15 cellular contexts compared by ENCODE assay signal in genomic region chr14:81311816-81312215, GRCh38.
DNase-seq lines count a peak whose midpoint lies in the region; ATAC-seq, FAIRE-seq and TF ChIP-seq lines count a peak whose summit lies in the region.
"Had no signal": no experiment of that assay in that cellular context is flagged by ENCODE, and none has a peak within 500 bp of the region (broad histone marks: within the 10 kb centered on the region; RNA-seq: fewer than 3 reads in every experiment).

No MANE protein-coding gene starts in this region.

- H3K27ac ChIP-seq in H1 (ENCODE audit: low read depth, low read length) (no peak overlapping the region), layer of hippocampus (ENCODE audit: low read depth, low read length) (peak overlapping the region; percentile 13)
- H3K27ac ChIP-seq: uterus had no signal

- H3K4me1 ChIP-seq in H1 (replicated peaks in 1 of 4; ENCODE audit: control insufficient read depth in 3 of 4, insufficient read depth in 4 of 4, low read length in 3 of 4): peaks cover 6 to 29% (median 25%) of the 10 kb centered on the region in 4 experiments; a peak in 6 of 7 replicates
- H3K4me1 ChIP-seq: uterus had no signal

- no peak for TF ChIP-seq EP300 in H1 (IDR thresholded peaks at IDR 0.05; ENCODE audit: borderline replicate concordance in 1 of 2, low read depth in 2 of 2, low read length in 2 of 2)

- H2BK120ac ChIP-seq in H1 (replicated peaks; ENCODE audit: low read depth, low read length): no peak overlapping the region

- FAIRE-seq in H1 (lab: Jason Lieb, UNC): no peak

- no peak overlapping the region; the same call in 1 of the 2 replicates for H2AK5ac ChIP-seq in H1 (ENCODE audit: low read depth, low read length)

- H3K4me3 ChIP-seq in AG10803 (ENCODE audit: low read length): no peak overlapping the region
- no peak overlapping the region for H3K4me3 ChIP-seq in H1 (ENCODE audit: extremely low read depth in 1 of 4, insufficient read depth in 2 of 4, low read depth in 3 of 4, low read length in 4 of 4)
- H3K4me3 ChIP-seq: uterus had no signal

- POLR2A ChIA-PET in H1 (lab: Charles Lee; ENCODE audit: partially characterized antibody): interaction anchor here (1.0 to 1.2 kb wide), 3 partner anchors 13 to 93 kb away, joined by 3 to 4 read pairs (median 4); partner anchors contain the start of gene GTF2A1

- no peak overlapping the region for H4K91ac ChIP-seq in H1 (replicated peaks; ENCODE audit: insufficient read length, low read length)

- H3K23me2 ChIP-seq in H1 (ENCODE audit: low read depth, low read length): no peaks in the 10 kb centered on the region

- TF ChIP-seq CTCF in AG10803 (conservative IDR thresholded peaks at IDR 0.05; ENCODE audit: low read length) (no peak), H1 (IDR thresholded peaks at IDR 0.05; ENCODE audit: control extremely low read depth in 1 of 3, insufficient read depth in 1 of 3, low read depth in 1 of 3, low read length in 3 of 3) (no peak)

- H4K8ac ChIP-seq in H1 (ENCODE audit: extremely low read depth, insufficient read depth, low read length): no peak overlapping the region

- no peak overlapping the region for H3K23ac ChIP-seq in H1 (ENCODE audit: insufficient read length)

- H3K14ac ChIP-seq in H1 (ENCODE audit: insufficient read length): no peak overlapping the region

- H3K4me2 ChIP-seq in H1 (ENCODE audit: insufficient read depth in 1 of 2, low read depth in 2 of 2, low read length in 2 of 2): no peak overlapping the region

- H3K18ac ChIP-seq in H1 (ENCODE audit: extremely low read depth, low read length): peak overlapping the region; percentile 76; the same call in 1 of the 2 replicates

- H3K4ac ChIP-seq in H1 (replicated peaks; ENCODE audit: insufficient read length, low read depth, low read length): no peak overlapping the region

- ATAC-seq in GM19397 (IDR thresholded peaks at IDR 0.05; ENCODE audit: unreplicated experiment): no peak
- no peak for ATAC-seq in GM18520 (IDR thresholded peaks at IDR 0.05; ENCODE audit: unreplicated experiment)
- ATAC-seq: Panc1 had no signal

- no peak overlapping the region for H4K5ac ChIP-seq in H1 (ENCODE audit: insufficient read length, low read depth, low read length)

- no peak overlapping the region for H3K56ac ChIP-seq in H1 (replicated peaks; ENCODE audit: insufficient read length, low read depth, low read length)

- peak; percentile 28 for DNase-seq in AG10803 (ENCODE audit: low read depth)
- DNase-seq in NCI-H2171 (lab: John Stamatoyannopoulos, UW): peak; percentile 18
- no peak for DNase-seq in H1 (ENCODE audit: low read depth in 1 of 2, low spot score in 2 of 2)
- DNase-seq in SIG-M5 treated with dmso at 0.1 percent for 504 hours (lab: John Stamatoyannopoulos, UW; ENCODE audit: unreplicated experiment): no peak
- DNase-seq in NCI-H748 treated with DMSO at 0.1 percent for 48 hours (lab: John Stamatoyannopoulos, UW): no peak
- DNase-seq: activated CD4-positive, alpha-beta T cell treated with anti-CD3 and anti-CD28 coated beads, Interleukin-2, amount 50 U/mL, for 1 hour; activated naive CD4-positive, alpha-beta T cell treated with anti-CD3 and anti-CD28 coated beads, Interleukin-2, amount 50 U/mL, for 16 hours; activated T-cell treated with anti-CD3 and anti-CD28 coated beads, Interleukin-2, amount 50 U/mL, for 1 hour; CD8-positive, alpha-beta memory T cell; right cardiac atrium; uterus had no signal

- no peaks in the 10 kb centered on the region for H4K20me1 ChIP-seq in H1 (replicated peaks in 1 of 2; ENCODE audit: control insufficient read depth in 1 of 2, insufficient read depth in 2 of 2, low read length in 2 of 2)

- no peak overlapping the region for H2AFZ ChIP-seq in H1 (ENCODE audit: low read length)

- CTCF ChIA-PET in H1 (lab: Charles Lee; ENCODE audit: partially characterized antibody): interaction anchor here (0.8 to 1.0 kb wide), 3 partner anchors 11 to 141 kb away, joined by 3 to 4 read pairs (median 3); no protein-coding TSS in a partner anchor

- peak overlapping the region; percentile 45 for H2BK12ac ChIP-seq in H1 (ENCODE audit: low read depth, low read length)

- no peak overlapping the region for H2BK5ac ChIP-seq in H1 (ENCODE audit: low read depth, low read length)

- no peaks in the 10 kb centered on the region for H3K36me3 ChIP-seq in H1 (ENCODE audit: control insufficient read depth in 2 of 4, insufficient read depth in 4 of 4, low read length in 3 of 4)
- H3K36me3 ChIP-seq: uterus had no signal

- TF ChIP-seq RAD21 in H1 (IDR thresholded peaks at IDR 0.05 in 1 of 2, conservative IDR thresholded peaks at IDR 0.05 in 1 of 2; ENCODE audit: low read depth in 2 of 2, low read length in 2 of 2): no peak

- no peak for TF ChIP-seq POLR2A in H1 (IDR thresholded peaks at IDR 0.05; ENCODE audit: control extremely low read depth in 1 of 2, low read depth in 2 of 2, low read length in 2 of 2)

- no peak overlapping the region for H2BK20ac ChIP-seq in H1 (ENCODE audit: low read length)

- H3K79me1 ChIP-seq in H1 (ENCODE audit: low read depth, low read length): no peaks in the 10 kb centered on the region

- H3K9me3 ChIP-seq in H1 (ENCODE audit: insufficient read depth in 2 of 2, low read depth in 1 of 2, low read length in 1 of 2): no peaks in the 10 kb centered on the region
- H3K9me3 ChIP-seq: uterus had no signal

- no peak overlapping the region for H2BK15ac ChIP-seq in H1 (ENCODE audit: low read length)

- 90% methylated on average over 4 of the region's 4 CpGs; no CpG with 5 or more reads in 1 of the 2 experiments for WGBS in H1 (ENCODE audit: extremely low coverage in 1 of 2, insufficient coverage in 1 of 2, insufficient read length in 1 of 2, insufficient replicate concordance in 2 of 2, low coverage in 1 of 2, low lambda C conversion rate in 2 of 2, missing lambda C conversion rate in 1 of 2), 2 experiments

- H3K9ac ChIP-seq in H1 (replicated peaks in 1 of 4; ENCODE audit: extremely low read depth in 1 of 4, low read depth in 3 of 4, low read length in 3 of 4): no peak overlapping the region

- H3K79me2 ChIP-seq in H1 (ENCODE audit: control insufficient read depth in 1 of 2, insufficient read depth in 2 of 2, low read length in 2 of 2): peaks cover 0 to 12% of the 10 kb centered on the region in 2 experiments; a peak in 2 of 4 replicates

- no peaks in the 10 kb centered on the region for H3K27me3 ChIP-seq in H1 (replicated peaks in 1 of 4; ENCODE audit: control insufficient read depth in 3 of 4, extremely low read depth in 1 of 4, insufficient read depth in 3 of 4, low read length in 3 of 4)
- no peaks in the 10 kb centered on the region for H3K27me3 ChIP-seq in layer of hippocampus (ENCODE audit: control insufficient read depth, insufficient read depth, low read length)
- H3K27me3 ChIP-seq: uterus had no signal

TF ChIP-seq in H1, 55 proteins besides CTCF, POLR2A, EP300 and RAD21 (continues in another document):
- TF ChIP-seq SP1 (IDR thresholded peaks at IDR 0.05; ENCODE audit: low read depth, low read length) (no peak), RNF2 (IDR thresholded peaks at IDR 0.05; ENCODE audit: borderline replicate concordance, low read depth, low read length, missing control alignments, poor library complexity, severe bottlenecking) (no peak), SAP30 (IDR thresholded peaks at IDR 0.05; ENCODE audit: insufficient read depth, insufficient replicate concordance, low read length) (no peak), CTBP2 (IDR thresholded peaks at IDR 0.05; ENCODE audit: borderline replicate concordance, insufficient read depth, insufficient read length, low read length) (no peak), TEAD4 (IDR thresholded peaks at IDR 0.05; ENCODE audit: low read depth, low read length) (no peak), SRF (IDR thresholded peaks at IDR 0.05; ENCODE audit: low read depth, low read length) (no peak), SIX5 (IDR thresholded peaks at IDR 0.05; ENCODE audit: low read depth, low read length) (no peak), CREB1 (IDR thresholded peaks at IDR 0.05) (no peak), BACH1 (IDR thresholded peaks at IDR 0.05; ENCODE audit: low read length) (no peak), KDM1A (IDR thresholded peaks at IDR 0.05; ENCODE audit: borderline replicate concordance, low read length) (no peak), FOSL1 (IDR thresholded peaks at IDR 0.05; ENCODE audit: insufficient read depth, low read depth, low read length) (no peak), SP2 (IDR thresholded peaks at IDR 0.05; ENCODE audit: low read length) (no peak), TBP (IDR thresholded peaks at IDR 0.05; ENCODE audit: low read depth, low read length) (no peak), BRCA1 (IDR thresholded peaks at IDR 0.05; ENCODE audit: low read depth, low read length) (no peak)

Comparison
In these comparisons a context has a peak if more than half of its experiments do, and no peak if none do; other contexts are left out.
1. DNase-seq: peak in AG10803 (single experiment) and NCI-H2171 (single experiment); none in H1 (0 of 2), SIG-M5 treated with dmso at 0.1 percent for 504 hours (single experiment) and NCI-H748 treated with DMSO at 0.1 percent for 48 hours (single experiment).